Comparison of ENCODE assay signal across 23 cellular contexts in the genomic region with DNA sequence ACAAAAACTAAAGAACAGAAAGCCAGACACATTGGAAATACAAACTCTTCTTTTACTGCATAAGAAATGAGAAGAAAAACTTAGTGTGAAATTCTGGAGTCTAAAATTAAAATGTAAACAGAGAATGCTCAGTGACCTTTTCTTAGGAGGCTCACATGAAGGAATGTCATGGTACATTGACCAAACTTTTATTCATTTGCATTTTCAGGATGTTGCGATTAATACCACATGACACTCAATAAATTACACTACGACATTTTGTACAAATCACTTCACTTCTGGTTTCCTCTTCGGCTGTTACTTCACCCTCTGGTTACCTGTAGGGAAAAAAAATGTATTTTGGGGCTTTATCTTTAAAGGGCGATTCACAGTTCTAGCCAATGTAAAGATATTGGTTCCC. TPM values are rescaled to one million over a fixed set of nuclear protein-coding genes. Genes with fewer than 3 reads are reported as not detected.
A peak's percentile ranks its signal among the peaks of the same experiment; 100 is the strongest.
DNase-seq lines count a peak whose midpoint lies in the region; ATAC-seq and TF ChIP-seq lines count a peak whose summit lies in the region.
"Had no signal": no experiment of that assay in that cellular context is flagged by ENCODE, and none has a peak within 500 bp of the region (broad histone marks: within the 10 kb centered on the region; RNA-seq: fewer than 3 reads in every experiment).

No MANE protein-coding gene starts in this region.

- H3K4me1 Mint-ChIP-seq in naive B cell (peaks cover 10 to 34% (median 20%) of the 10 kb centered on the region in 3 donors), neural progenitor cell (no peaks in the 10 kb centered on the region)
- H3K4me1 Mint-ChIP-seq: CD8-positive, alpha-beta memory T cell had no signal

- POLR2A ChIA-PET in A673 (lab: Charles Lee; ENCODE audit: low non-redundant PET): no interaction called here

- ATAC-seq in naive B cell (ENCODE audit: low read depth in 2 of 2) (peak; percentile 74 to 77), HG02588 (IDR thresholded peaks at IDR 0.05; ENCODE audit: unreplicated experiment) (no peak)
- ATAC-seq: Panc1 had no signal

- H3K4me2 ChIP-seq in Karpas-422 (ENCODE audit: low read depth, low read length, poor library complexity, severe bottlenecking): peak overlapping the region; percentile 35
- no peak overlapping the region for H3K4me2 ChIP-seq in neural progenitor cell

- CTCF ChIA-PET in A673 (lab: Charles Lee): no interaction called here

- H3K27me3 ChIP-seq in A673 (replicated peaks; ENCODE audit: insufficient read depth, low read depth, low read length, poor library complexity): no peaks in the 10 kb centered on the region
- no peaks in the 10 kb centered on the region for H3K27me3 ChIP-seq in Karpas-422 (ENCODE audit: low read length)
- H3K27me3 ChIP-seq in neural progenitor cell: no peaks in the 10 kb centered on the region

- H3K79me2 ChIP-seq in Karpas-422 (ENCODE audit: low read length) (no peaks in the 10 kb centered on the region), neural progenitor cell (ENCODE audit: low read depth) (no peaks in the 10 kb centered on the region)

- H3K4me3 ChIP-seq in A673 (ENCODE audit: low read depth, low read length, poor library complexity, severe bottlenecking): no peak overlapping the region
- H3K4me3 ChIP-seq in Karpas-422 (ENCODE audit: low read length): no peak overlapping the region
- H3K4me3 ChIP-seq in neural progenitor cell: no peak overlapping the region

- H3K4me3 Mint-ChIP-seq in naive B cell (peak overlapping the region in 4 of 8 donors; percentile 9 to 61 (median 36)), neural progenitor cell (no peak overlapping the region)
- H3K4me3 Mint-ChIP-seq: CD8-positive, alpha-beta memory T cell had no signal

- H3K27ac Mint-ChIP-seq in naive B cell: peak overlapping the region; percentile 50 to 83 (median 74)
- no peak overlapping the region for H3K27ac Mint-ChIP-seq in neural progenitor cell

- H3K36me3 Mint-ChIP-seq in naive B cell (peaks cover 12 to 13% of the 10 kb centered on the region in 2 donors), neural progenitor cell (peaks cover 13% of the 10 kb centered on the region)

- BruUV-seq in A673 (replicated peaks; lab: Mats Ljungman, UMichigan): no TSS peak

- H3K27ac ChIP-seq in A673 (ENCODE audit: low read depth, low read length, poor library complexity, severe bottlenecking) (peak overlapping the region; percentile 18), Karpas-422 (ENCODE audit: low read length) (peak overlapping the region; percentile 66), neural progenitor cell (no peak overlapping the region)
- H3K27ac ChIP-seq: C4-2B, RWPE1 had no signal

- H3K36me3 ChIP-seq in A673 (ENCODE audit: insufficient read depth, low read length, poor library complexity, severe bottlenecking) (peaks cover 3% of the 10 kb centered on the region), Karpas-422 (ENCODE audit: insufficient read depth, low read length) (peaks cover 30% of the 10 kb centered on the region; the same call in 1 of the 2 replicates), neural progenitor cell (no peaks in the 10 kb centered on the region)

- H3K9ac ChIP-seq in Karpas-422 (ENCODE audit: low read length) (no peak overlapping the region), neural progenitor cell (no peak overlapping the region)

- H4K20me1 ChIP-seq in Karpas-422 (ENCODE audit: insufficient read depth, low read depth, low read length) (no peaks in the 10 kb centered on the region), neural progenitor cell (ENCODE audit: low read depth) (no peaks in the 10 kb centered on the region)

- H2AFZ ChIP-seq in Karpas-422 (ENCODE audit: low read length) (no peak overlapping the region), neural progenitor cell (replicated peaks) (no peak overlapping the region)

- DNase-seq in A673 (ENCODE audit: low spot score) (peak; percentile 22), Karpas-422 (peak; percentile 46), foreskin melanocyte (peak; percentile 32), naive B cell (peak; percentile 9), HuH-7.5 (ENCODE audit: low spot score) (no peak), neural progenitor cell (ENCODE audit: low spot score) (no peak), cortex of kidney (lab: John Stamatoyannopoulos, UW) (no peak)
- DNase-seq: CD8-positive, alpha-beta memory T cell; DMS153; DND-41; H7; Kasumi-1; NCI-H1105 treated with DMSO at 0.1 percent for 48 hours; NCI-H2029 treated with DMSO at 0.1 percent for 48 hours; NCI-H526 treated with DMSO at 0.1 percent for 48 hours; SHP77 had no signal

- no peaks in the 10 kb centered on the region for H3F3A ChIP-seq in neural progenitor cell (ENCODE audit: low read depth)

- no peaks in the 10 kb centered on the region for H3K9me2 ChIP-seq in Karpas-422 (replicated peaks; ENCODE audit: insufficient read depth, low read length)

- peaks cover 31% of the 10 kb centered on the region for H3K4me1 ChIP-seq in A673 (ENCODE audit: insufficient read depth, low read length, poor library complexity, severe bottlenecking)
- H3K4me1 ChIP-seq in Karpas-422 (ENCODE audit: low read length): peaks cover 36% of the 10 kb centered on the region
- no peaks in the 10 kb centered on the region for H3K4me1 ChIP-seq in neural progenitor cell

- H3K27me3 Mint-ChIP-seq in naive B cell: no peaks in the 10 kb centered on the region
- H3K27me3 Mint-ChIP-seq in neural progenitor cell (ENCODE audit: insufficient read depth, low read depth): no peaks in the 10 kb centered on the region
- H3K27me3 Mint-ChIP-seq: CD8-positive, alpha-beta memory T cell had no signal

- intact Hi-C loops in A673 (cut with micrococcal nuclease; ENCODE audit: unreplicated experiment): no loop called here

- H3K9me3 Mint-ChIP-seq in naive B cell: peaks cover 0 to 15% (median 3%) of the 10 kb centered on the region in 7 donors
- peaks cover 7% of the 10 kb centered on the region for H3K9me3 Mint-ChIP-seq in neural progenitor cell
- H3K9me3 Mint-ChIP-seq: CD8-positive, alpha-beta memory T cell had no signal

- TF ChIP-seq CTCF in A673 (conservative IDR thresholded peaks at IDR 0.05; ENCODE audit: low read depth, low read length) (no peak), neural progenitor cell (IDR thresholded peaks at IDR 0.05) (no peak)

- no peaks in the 10 kb centered on the region for H3K9me3 ChIP-seq in A673 (ENCODE audit: low read depth, low read length, poor library complexity, severe bottlenecking)
- no peaks in the 10 kb centered on the region for H3K9me3 ChIP-seq in Karpas-422 (ENCODE audit: low read length)
- H3K9me3 ChIP-seq in neural progenitor cell (ENCODE audit: low read depth): no peaks in the 10 kb centered on the region

RNA-seq across cellular contexts. Expression of a gene that starts 56.4 kb away (rescaled TPM):
- not detected in 2 replicates for total RNA-seq in A673 (2021)
- not detected in 2 replicates for total RNA-seq in Karpas-422 (2014; rRNA removed; shearing (Covaris generic); ENCODE audit: low replicate concordance)
- not detected for polyA plus RNA-seq in naive B cell (ENCODE audit: low read depth in 6 of 6)
- total RNA-seq in neural progenitor cell (ENCODE audit: low replicate concordance): 3.8 and 3.9 TPM in 2 replicates
- total RNA-seq: CD8-positive, alpha-beta memory T cell; HT-29; OCI-LY7; SK-MEL-5 had no signal
- polyA plus RNA-seq: CD8-positive, alpha-beta memory T cell had no signal

Comparison
In these comparisons a context has a peak if more than half of its experiments do, and no peak if none do; other contexts are left out.
1. DNase-seq: peak in A673 (single experiment), Karpas-422 (single experiment), foreskin melanocyte (single experiment) and naive B cell (single experiment); none in HuH-7.5 (single experiment), neural progenitor cell (single experiment) and cortex of kidney (single experiment).